Comparison of ENCODE assay signal across 33 cellular contexts in the genomic region with DNA sequence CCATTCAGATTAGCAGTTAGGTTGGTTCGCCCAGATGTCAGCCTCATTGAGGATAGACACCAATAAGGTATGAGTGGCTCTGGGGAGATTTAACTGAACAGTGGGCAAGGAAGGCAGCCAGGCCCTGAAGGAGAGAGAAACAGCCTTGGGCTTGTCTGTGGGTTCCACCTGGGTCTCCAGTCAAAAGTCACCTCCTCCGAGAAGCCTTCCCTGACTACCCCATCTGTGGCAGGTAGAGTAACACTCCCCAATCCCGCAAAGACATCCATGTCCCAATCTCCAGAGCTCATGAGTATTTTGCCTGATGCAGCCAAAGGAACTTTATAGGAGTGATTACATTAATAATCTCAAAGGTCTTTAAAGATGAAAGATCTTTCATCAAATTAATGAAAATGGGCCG. TPM values are rescaled to one million over a fixed set of nuclear protein-coding genes. Genes with fewer than 3 reads are reported as not detected.
"Had no signal": no experiment of that assay in that cellular context is flagged by ENCODE, and none has a peak within 500 bp of the region (broad histone marks: within the 10 kb centered on the region; RNA-seq: fewer than 3 reads in every experiment).

No MANE protein-coding gene starts in this region.

- ATAC-seq: effector memory CD8-positive, alpha-beta T cell; heart right ventricle; left colon; lower lobe of right lung; naive thymus-derived CD8-positive, alpha-beta T cell; psoas muscle; right cardiac atrium; stimulated activated memory B cell treated with anti-CD40 and anti-IgM and Interleukin-4, amounts not matched to agents 10 μg/mL and 1 μg/mL and 100 μg/mL, for 72 hours; stimulated activated naive CD8-positive, alpha-beta T cell treated with anti-CD3 and anti-CD28 coated beads, Interleukin-15, Interleukin-2, amounts not matched to agents 100 U/mL and 50 U/mL, for 24 hours had no signal

- DNase-seq: dermis blood vessel endothelial cell; effector memory CD8-positive, alpha-beta T cell; erythroblast; esophagus squamous epithelium; foreskin melanocyte; glutamatergic neuron; heart right ventricle; hippocampal formation; immature natural killer cell; islet precursor cell; kidney glomerular epithelial cell; left colon; left ventricle myocardium inferior; lower lobe of right lung; naive thymus-derived CD8-positive, alpha-beta T cell; nephron progenitor cell; nucleus accumbens; ovary; posterior cingulate gyrus; psoas muscle; right cardiac atrium; spleen; stimulated activated CD4-positive, alpha-beta T cell treated with anti-CD3 and anti-CD28 coated beads, Interleukin-4, amount 100 ng/mL, for 4 hours; stimulated activated naive CD8-positive, alpha-beta T cell treated with anti-CD3 and anti-CD28 coated beads, Interleukin-15, Interleukin-2, amounts not matched to agents 100 U/mL and 50 U/mL, for 24 hours; substantia nigra; testis; tibial artery had no signal

- H3K27me3 ChIP-seq: ovary, testis had no signal

- H3K27ac ChIP-seq: coronary artery, esophagus squamous epithelium, heart right ventricle, left ventricle myocardium inferior, lower lobe of right lung, ovary, psoas muscle, skin epidermis, spleen, testis, tibial artery had no signal

- H3K4me3 ChIP-seq: coronary artery, esophagus squamous epithelium, heart right ventricle, left ventricle myocardium inferior, lower lobe of right lung, ovary, psoas muscle, skin epidermis, spleen, testis, tibial artery had no signal

- H3K4me1 ChIP-seq: esophagus squamous epithelium, heart right ventricle, left ventricle myocardium inferior, lower lobe of right lung, psoas muscle, spleen, testis, tibial artery had no signal

- FAIRE-seq: endometrium had no signal

- H3K9me3 ChIP-seq: ovary, psoas muscle, testis had no signal

- H3K36me3 ChIP-seq: esophagus squamous epithelium, heart right ventricle, left ventricle myocardium inferior, lower lobe of right lung, ovary, tibial artery had no signal

RNA-seq across cellular contexts. Expression of gene EBI3, which starts 9.5 kb away (rescaled TPM):
- polyA plus RNA-seq: immature natural killer cell; naive thymus-derived CD8-positive, alpha-beta T cell had no signal

RNA-seq across cellular contexts. Expression of gene SHD, which starts 40.2 kb away (rescaled TPM):
- total RNA-seq: dermis blood vessel endothelial cell; esophagus squamous epithelium; lower lobe of right lung; mesenteric fat pad; naive thymus-derived CD8-positive, alpha-beta T cell; renal cortical epithelial cell had no signal
- polyA plus RNA-seq: immature natural killer cell; naive thymus-derived CD8-positive, alpha-beta T cell had no signal
